ENCODE assay signal across 9 cellular contexts in genomic region chr5:9716838-9717281, GRCh38.
DNase-seq lines count a peak whose midpoint lies in the region; FAIRE-seq and TF ChIP-seq lines count a peak whose summit lies in the region.
"Had no signal": no experiment of that assay in that cellular context is flagged by ENCODE, and none has a peak within 500 bp of the region (broad histone marks: within the 10 kb centered on the region; RNA-seq: fewer than 3 reads in every experiment).

No MANE protein-coding gene starts in this region.

- no peaks in the 10 kb centered on the region for H3K27me3 ChIP-seq in A673 (replicated peaks; ENCODE audit: insufficient read depth, low read depth, low read length, poor library complexity)

- CTCF ChIA-PET in A673 (lab: Charles Lee), result no interaction called here

- BruUV-seq in A673 (replicated peaks; lab: Mats Ljungman, UMichigan), result no TSS peak

- DNase-seq in GM12892 (ENCODE audit: insufficient read length), result peak; percentile 27
- DNase-seq in H4 (ENCODE audit: low spot score), result peak; percentile 49
- DNase-seq in LHCN-M2 (ENCODE audit: low read depth), result peak; percentile 20
- peak; percentile 53 for DNase-seq in fibroblast of villous mesenchyme (ENCODE audit: low read depth)
- no peak for DNase-seq in coronary artery (ENCODE audit: low spot score)
- DNase-seq in SIG-M5 (lab: John Stamatoyannopoulos, UW), result no peak
- no peak for DNase-seq in A673 (ENCODE audit: low spot score)
- DNase-seq in activated CD4-positive, alpha-beta T cell treated with anti-CD3 and anti-CD28 coated beads for 1 hour, result no peak
- DNase-seq: NCI-H345 had no signal

- intact Hi-C loops in A673 (cut with micrococcal nuclease; ENCODE audit: unreplicated experiment), result no loop called here

- TF ChIP-seq POLR2A in GM12892 (IDR thresholded peaks at IDR 0.05; ENCODE audit: low read depth, low read length), result no peak

- peak; percentile 24 for FAIRE-seq in GM12892 (lab: Jason Lieb, UNC)

- H3K36me3 ChIP-seq in A673 (ENCODE audit: insufficient read depth, low read length, poor library complexity, severe bottlenecking), result no peaks in the 10 kb centered on the region

- H3K27ac ChIP-seq in coronary artery, result no peak overlapping the region
- H3K27ac ChIP-seq in A673 (ENCODE audit: low read depth, low read length, poor library complexity, severe bottlenecking), result no peak overlapping the region

- no peak for TF ChIP-seq CTCF in fibroblast of villous mesenchyme (IDR thresholded peaks at IDR 0.05; ENCODE audit: insufficient read depth, low read depth, low read length)
- no peak for TF ChIP-seq CTCF in coronary artery (IDR thresholded peaks at IDR 0.05)
- TF ChIP-seq CTCF in A673 (conservative IDR thresholded peaks at IDR 0.05; ENCODE audit: low read depth, low read length), result no peak

- H3K4me3 ChIP-seq in fibroblast of villous mesenchyme (ENCODE audit: low read depth, low read length) (no peak overlapping the region), coronary artery (no peak overlapping the region), A673 (ENCODE audit: low read depth, low read length, poor library complexity, severe bottlenecking) (no peak overlapping the region)

- no peaks in the 10 kb centered on the region for H3K9me3 ChIP-seq in A673 (ENCODE audit: low read depth, low read length, poor library complexity, severe bottlenecking)

- no peaks in the 10 kb centered on the region for H3K4me1 ChIP-seq in A673 (ENCODE audit: insufficient read depth, low read length, poor library complexity, severe bottlenecking)

- POLR2A ChIA-PET in A673 (lab: Charles Lee; ENCODE audit: low non-redundant PET), result no interaction called here

Comparison
In these comparisons a context has a peak if more than half of its experiments do, and no peak if none do; other contexts are left out.
1. DNase-seq: peak in GM12892 (single experiment), H4 (single experiment), LHCN-M2 (single experiment) and fibroblast of villous mesenchyme (single experiment); none in coronary artery (single experiment), SIG-M5 (single experiment), A673 (single experiment) and activated CD4-positive, alpha-beta T cell treated with anti-CD3 and anti-CD28 coated beads for 1 hour (single experiment).